Comparison of ENCODE assay signal across 11 cellular contexts in the genomic region with DNA sequence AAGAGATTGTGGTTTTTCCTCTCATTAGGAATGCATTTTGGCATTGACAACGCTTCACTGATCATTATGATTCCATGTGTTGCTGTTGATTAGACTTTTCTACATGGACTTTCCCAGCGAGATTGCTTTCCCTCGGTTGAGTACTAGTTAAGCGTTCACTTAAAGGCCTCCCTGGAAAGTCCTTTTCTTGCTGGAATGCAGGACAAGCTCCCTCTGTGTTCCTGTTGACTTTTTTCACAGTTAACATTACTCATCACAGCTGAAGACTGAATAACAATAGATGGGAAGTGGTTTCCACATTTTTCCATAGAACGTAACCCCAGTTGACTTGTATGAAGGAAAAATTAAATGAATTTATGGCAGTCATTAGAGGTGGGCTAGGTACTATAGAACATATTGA. TPM values are rescaled to one million over a fixed set of nuclear protein-coding genes. Genes with fewer than 3 reads are reported as not detected.
A peak's percentile ranks its signal among the peaks of the same experiment; 100 is the strongest.
DNase-seq lines count a peak whose midpoint lies in the region; TF ChIP-seq lines count a peak whose summit lies in the region.
"Had no signal": no experiment of that assay in that cellular context is flagged by ENCODE, and none has a peak within 500 bp of the region (broad histone marks: within the 10 kb centered on the region; RNA-seq: fewer than 3 reads in every experiment).

No MANE protein-coding gene starts in this region.

- H3K9me3 ChIP-seq in left ventricle myocardium inferior (replicated peaks) (no peaks in the 10 kb centered on the region), uterus (no peaks in the 10 kb centered on the region)
- H3K9me3 ChIP-seq: neutrophil had no signal

- H3K27me3 ChIP-seq in left ventricle myocardium inferior (ENCODE audit: low read depth) (no peaks in the 10 kb centered on the region), brain microvascular endothelial cell (replicated peaks) (no peaks in the 10 kb centered on the region), uterus (no peaks in the 10 kb centered on the region)

- H3K4me3 ChIP-seq in left ventricle myocardium inferior (no peak overlapping the region), brain microvascular endothelial cell (ENCODE audit: low read depth, low read length) (no peak overlapping the region), uterus (no peak overlapping the region)
- H3K4me3 ChIP-seq: GM12878 had no signal

- H3K4me1 ChIP-seq in left ventricle myocardium inferior (peaks cover 51% of the 10 kb centered on the region), uterus (no peaks in the 10 kb centered on the region)

- peak overlapping the region; percentile 98 for H3K27ac ChIP-seq in left ventricle myocardium inferior (replicated peaks)
- H3K27ac ChIP-seq in brain microvascular endothelial cell = peak overlapping the region; percentile 36
- peak overlapping the region; percentile 27 to 59 for H3K27ac ChIP-seq in uterus
- H3K27ac ChIP-seq: HL-60, neutrophil had no signal

- DNase-seq in left ventricle myocardium inferior (no peak), cardiac septum (ENCODE audit: low spot score) (no peak), brain microvascular endothelial cell (peak; percentile 76), iPS-NIHi7 (ENCODE audit: extremely low spot score) (peak; percentile 34), uterus (no peak), activated T-cell treated with anti-CD3 and anti-CD28 coated beads for 4 hours (no peak), germinal center (ENCODE audit: low spot score) (no peak), T1000 (lab: John Stamatoyannopoulos, UW) (no peak)

- in situ Hi-C loops in brain microvascular endothelial cell (cut with HindIII; ENCODE audit: low pct_ligation_motif_present, low sequenced_read_pairs) = no loop called here

- no peak for TF ChIP-seq POLR2A in uterus (IDR thresholded peaks at IDR 0.05)

- H3K36me3 ChIP-seq in left ventricle myocardium inferior (peaks cover 9% of the 10 kb centered on the region), brain microvascular endothelial cell (replicated peaks) (peaks cover 3% of the 10 kb centered on the region), uterus (no peaks in the 10 kb centered on the region)
- H3K36me3 ChIP-seq: neutrophil had no signal

- intact Hi-C loops in left ventricle myocardium inferior (cut with micrococcal nuclease) (loop anchor here (10.0 kb wide), 2 partner anchors 167 to 257 kb away; no protein-coding TSS in a partner anchor), cardiac septum (cut with DNase I) (loop anchor here (10.0 kb wide), 1 partner anchor 283 kb away; no protein-coding TSS in a partner anchor), uterus (cut with DNase I; ENCODE audit: low total_unique reads) (loop anchor here (10.0 kb wide), 1 partner anchor 63 kb away; no protein-coding TSS in a partner anchor)

- TF ChIP-seq CTCF in left ventricle myocardium inferior (IDR thresholded peaks at IDR 0.05; ENCODE audit: borderline replicate concordance) (no peak), brain microvascular endothelial cell (IDR thresholded peaks at IDR 0.05; ENCODE audit: low read depth, low read length, missing control alignments) (no peak), uterus (IDR thresholded peaks at IDR 0.05) (no peak)

RNA-seq across cellular contexts. Expression of a gene that starts 2.6 kb away (rescaled TPM):
- total RNA-seq in left ventricle myocardium inferior (266 TPM), cardiac septum (311 TPM), uterus (100 to 1,000 TPM; 183 to 351 (median 300) TPM)

RNA-seq across cellular contexts. Expression of a gene that starts 22.7 kb away (rescaled TPM):
- 196 TPM for total RNA-seq in left ventricle myocardium inferior
- total RNA-seq in cardiac septum = 311 TPM
- 100 to 1,000 TPM in 1 of 4 donors, 10 to 100 TPM in 3; 33.3 to 105 (median 86.0) TPM for total RNA-seq in uterus

Comparison
In these comparisons a context has a peak if more than half of its experiments do, and no peak if none do; other contexts are left out.
1. DNase-seq: peak in brain microvascular endothelial cell (single experiment) and iPS-NIHi7 (single experiment); none in left ventricle myocardium inferior (single experiment), cardiac septum (single experiment), uterus (0 of 2), activated T-cell treated with anti-CD3 and anti-CD28 coated beads for 4 hours (single experiment), germinal center (single experiment) and T1000 (single experiment).
2. H3K27ac ChIP-seq: peak in every context shown above with its lines; median percentile 98 in left ventricle myocardium inferior; 43 in uterus; 36 in brain microvascular endothelial cell.